8 cellular contexts compared by ENCODE assay signal in genomic region chr10:80104066-80104926, GRCh38. TPM values are rescaled to one million over a fixed set of nuclear protein-coding genes. Genes with fewer than 3 reads are reported as not detected.
DNase-seq lines count a peak whose midpoint lies in the region; ATAC-seq and TF ChIP-seq lines count a peak whose summit lies in the region.

No MANE protein-coding gene starts in this region.

- H3K36me3 ChIP-seq in mammary epithelial cell (ENCODE audit: insufficient read depth, low read length) (no peaks in the 10 kb centered on the region), neural cell (ENCODE audit: insufficient read depth, low read length) (no peaks in the 10 kb centered on the region)

- peak; percentile 56 for DNase-seq in mammary epithelial cell
- no peak for DNase-seq in NOMO-1 treated with DMSO at 0.1 percent for 48 hours (lab: John Stamatoyannopoulos, UW; ENCODE audit: unreplicated experiment)
- no peak for DNase-seq in UCSD-AML1 (lab: John Stamatoyannopoulos, UW; ENCODE audit: unreplicated experiment)
- no peak for DNase-seq in HT-29 (ENCODE audit: low spot score)
- no peak for DNase-seq in ecto neural progenitor cell (ENCODE audit: low spot score)

- H3K27ac ChIP-seq in mammary epithelial cell (ENCODE audit: insufficient read depth, low read depth, low read length) (no peak overlapping the region), neural cell (ENCODE audit: low read length) (no peak overlapping the region)

- intact Hi-C loops in mammary epithelial cell (cut with micrococcal nuclease) = no loop called here

- no peaks in the 10 kb centered on the region for H3K79me2 ChIP-seq in mammary epithelial cell (ENCODE audit: insufficient read depth, low read length)
- no peaks in the 10 kb centered on the region for H3K79me2 ChIP-seq in neural cell (replicated peaks; ENCODE audit: insufficient read depth, low read length)

- H3F3A ChIP-seq in neural cell (ENCODE audit: insufficient read depth, low read length, poor library complexity, severe bottlenecking) = no peaks in the 10 kb centered on the region

- TF ChIP-seq RAD21 in neural cell (conservative IDR thresholded peaks at IDR 0.05) = no peak

- H3K4me3 ChIP-seq in mammary epithelial cell (replicated peaks in 1 of 3; ENCODE audit: insufficient read depth in 1 of 3, low read depth in 2 of 3, low read length in 3 of 3) (no peak overlapping the region), neural cell (ENCODE audit: low read length) (no peak overlapping the region)

- 47% methylated on average over 10 of the region's 10 CpGs for WGBS in mammary epithelial cell (ENCODE audit: low coverage, missing lambda C conversion rate)

- peak; percentile 49 for TF ChIP-seq EP300 in neural cell (conservative IDR thresholded peaks at IDR 0.05; ENCODE audit: poor library complexity, severe bottlenecking)

- TF ChIP-seq CTCF in mammary epithelial cell (conservative IDR thresholded peaks at IDR 0.05 in 1 of 2, IDR thresholded peaks at IDR 0.05 in 1 of 2; ENCODE audit: extremely low read depth in 1 of 2, insufficient read depth in 1 of 2, low read depth in 1 of 2, low read length in 2 of 2) (no peak), neural cell (IDR thresholded peaks at IDR 0.05; ENCODE audit: poor library complexity, severe bottlenecking) (no peak)

- dilution Hi-C loops in mammary epithelial cell (cut with HindIII; ENCODE audit: low sequenced_read_pairs) = no loop called here

- no peaks in the 10 kb centered on the region for H4K20me1 ChIP-seq in mammary epithelial cell (ENCODE audit: insufficient read depth, low read length)
- no peaks in the 10 kb centered on the region for H4K20me1 ChIP-seq in neural cell (ENCODE audit: insufficient read depth)

- H3K27me3 ChIP-seq in mammary epithelial cell (ENCODE audit: insufficient read depth, low read length) (no peaks in the 10 kb centered on the region), neural cell (ENCODE audit: insufficient read depth, low read depth, low read length) (no peaks in the 10 kb centered on the region)

- in situ Hi-C loops in mammary epithelial cell (cut with MboI; ENCODE audit: low sequenced_read_pairs in 2 of 2) = no loop called here

- peaks cover 12% of the 10 kb centered on the region for H3K4me1 ChIP-seq in mammary epithelial cell (ENCODE audit: insufficient read depth, low read length)

- H3K9me3 ChIP-seq in mammary epithelial cell (replicated peaks; ENCODE audit: insufficient read depth, low read length) (peaks cover 8% of the 10 kb centered on the region), neural cell (ENCODE audit: low read length) (no peaks in the 10 kb centered on the region)

- no peaks in the 10 kb centered on the region for H3K9me2 ChIP-seq in neural cell (ENCODE audit: insufficient read depth, low read length)

- H3K4me2 ChIP-seq in mammary epithelial cell (ENCODE audit: insufficient read depth, low read depth, low read length) (no peak overlapping the region), neural cell (ENCODE audit: low read length) (no peak overlapping the region)

- CTCF ChIA-PET in mammary epithelial cell (lab: Charles Lee; ENCODE audit: low non-redundant PET) = no interaction called here

- H3K9ac ChIP-seq in mammary epithelial cell (ENCODE audit: insufficient read depth, low read length) (no peak overlapping the region), neural cell (ENCODE audit: low read length) (no peak overlapping the region)

- peak; percentile 76 for ATAC-seq in GM18498 (IDR thresholded peaks at IDR 0.05; ENCODE audit: unreplicated experiment)
- peak; percentile 70 for ATAC-seq in HG03095 (IDR thresholded peaks at IDR 0.05; ENCODE audit: unreplicated experiment)

- peak overlapping the region; percentile 28 for H2AFZ ChIP-seq in mammary epithelial cell (ENCODE audit: low read depth, low read length)
- H2AFZ ChIP-seq in neural cell (ENCODE audit: low read depth, low read length) = no peak overlapping the region

- no TSS peak for BruUV-seq in mammary epithelial cell (replicated peaks; lab: Mats Ljungman, UMichigan)

TF ChIP-seq in neural cell, 6 proteins besides CTCF, POLR2A, EP300 and RAD21:
- TF ChIP-seq MXI1 (conservative IDR thresholded peaks at IDR 0.05; ENCODE audit: poor library complexity, severe bottlenecking) = peak; percentile 28
- TF ChIP-seq SMC3 (conservative IDR thresholded peaks at IDR 0.05; ENCODE audit: poor library complexity) = no peak
- TF ChIP-seq POLR2AphosphoS5 (IDR thresholded peaks at IDR 0.05) = peak; percentile 23

RNA-seq across cellular contexts. Expression of gene TMEM254, which starts 25.8 kb away (rescaled TPM):
- 10 to 100 TPM; 15.5 to 18.1 TPM for total RNA-seq in mammary epithelial cell
- polyA plus RNA-seq in mammary epithelial cell (21.3 TPM), neural cell (24.3 and 25.7 TPM in 2 replicates)
- polyA minus RNA-seq in mammary epithelial cell (5.3 TPM), neural cell (18.7 and 19.0 TPM in 2 replicates)
- 1.6 and 3.1 TPM in 2 replicates for total RNA-seq in HT-29 (2014; rRNA removed; shearing (Covaris generic))

RNA-seq across cellular contexts. Expression of gene PLAC9, which starts 28.2 kb away (rescaled TPM):
- under 1 TPM; 0.50 to 0.68 TPM for total RNA-seq in mammary epithelial cell
- 0.10 TPM for polyA plus RNA-seq in mammary epithelial cell
- polyA minus RNA-seq in mammary epithelial cell = not detected
- polyA plus RNA-seq in neural cell = not detected in 2 replicates
- polyA minus RNA-seq in neural cell = not detected in 2 replicates
- total RNA-seq in HT-29 (2014; rRNA removed; shearing (Covaris generic)) = not detected in 2 replicates
